17 cellular contexts compared by ENCODE assay signal in the genomic region with DNA sequence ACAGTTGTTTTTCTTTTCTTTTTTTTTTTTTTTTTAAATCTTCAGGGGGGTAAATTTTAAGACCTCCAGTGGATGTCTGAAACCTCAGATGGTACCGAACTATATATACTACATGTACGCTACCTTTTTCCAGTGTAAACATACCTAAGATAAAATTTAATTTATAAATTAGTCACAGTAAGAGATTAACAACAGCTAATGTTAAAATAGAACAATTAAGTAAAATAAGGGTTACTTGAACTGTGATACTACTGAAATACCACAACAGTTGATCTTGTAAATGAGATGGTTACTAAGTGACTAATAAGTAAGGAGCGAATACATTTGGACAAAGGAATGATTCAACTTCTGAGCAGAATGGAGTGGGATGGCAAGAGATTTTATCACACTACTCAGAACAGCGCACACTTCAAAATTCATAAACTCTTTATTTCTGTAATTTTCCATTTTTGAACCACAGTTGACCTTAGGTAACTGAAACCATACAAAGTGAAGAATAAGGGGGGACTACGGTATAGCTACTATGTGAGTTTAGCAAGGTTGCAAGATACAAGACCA.
DNase-seq lines count a peak whose midpoint lies in the region; ATAC-seq and TF ChIP-seq lines count a peak whose summit lies in the region.
"Had no signal": no experiment of that assay in that cellular context is flagged by ENCODE, and none has a peak within 500 bp of the region (broad histone marks: within the 10 kb centered on the region; RNA-seq: fewer than 3 reads in every experiment).

No MANE protein-coding gene starts in this region.

- H3K27me3 ChIP-seq in ACC112 (ENCODE audit: insufficient read depth, low read length): no peaks in the 10 kb centered on the region

- H3K27ac ChIP-seq in ACC112 (ENCODE audit: low read depth, low read length): peak overlapping the region; percentile 56

- no peak overlapping the region for H2AFZ ChIP-seq in ACC112 (ENCODE audit: low read length, unreplicated experiment)

- no peak for ATAC-seq in HG03432 (IDR thresholded peaks at IDR 0.05; ENCODE audit: unreplicated experiment)
- ATAC-seq in GM18520 (IDR thresholded peaks at IDR 0.05; ENCODE audit: unreplicated experiment): no peak
- ATAC-seq in GM21825 (IDR thresholded peaks at IDR 0.05; ENCODE audit: unreplicated experiment): no peak
- ATAC-seq: activated T-cell treated with anti-CD3 and anti-CD28 coated beads, Interleukin-2, amount 50 U/mL, for 72 hours; effector memory CD8-positive, alpha-beta T cell had no signal

- in situ Hi-C loops in astrocyte of the cerebellum (cut with HindIII; ENCODE audit: low sequenced_read_pairs): no loop called here

- no peaks in the 10 kb centered on the region for H3K36me3 ChIP-seq in ACC112 (ENCODE audit: insufficient read depth, low read length)

- H3K4me1 ChIP-seq in ACC112 (ENCODE audit: control insufficient read depth, insufficient read depth, low read length, unreplicated experiment): peaks cover 12% of the 10 kb centered on the region

- DNase-seq in HS-27A (ENCODE audit: low read depth) (peak; percentile 61), astrocyte of the cerebellum (ENCODE audit: low read depth) (peak; percentile 44), glomerular visceral epithelial cell (ENCODE audit: extremely low spot score) (peak; percentile 15), inferior parietal cortex (ENCODE audit: extremely low spot score) (no peak)
- DNase-seq: ACHN; activated T-cell treated with anti-CD3 and anti-CD28 coated beads, Interleukin-2, amount 50 U/mL, for 72 hours; aorta; effector memory CD8-positive, alpha-beta T cell; NCI-H1417; NCI-H446; occipital lobe; RPMI8226; T-helper 9 cell had no signal

- H3K4me3 ChIP-seq in ACC112 (ENCODE audit: low read depth, low read length) (no peak overlapping the region), astrocyte of the cerebellum (ENCODE audit: low read depth, low read length) (no peak overlapping the region)

- TF ChIP-seq CTCF in astrocyte of the cerebellum (IDR thresholded peaks at IDR 0.05; ENCODE audit: low read depth, low read length, missing control alignments): no peak

- no peaks in the 10 kb centered on the region for H3K79me2 ChIP-seq in ACC112 (ENCODE audit: control insufficient read depth, insufficient read depth, low read length, unreplicated experiment)
